2 cellular contexts compared by ENCODE assay signal in genomic region chr1:45479039-45479748, GRCh38.
TF ChIP-seq lines count a peak whose summit lies in the region.

No MANE protein-coding gene starts in this region.

TF ChIP-seq in liver, 16 proteins besides CTCF, POLR2A, EP300 and RAD21:
- peak in 1 of 2 donors; percentile 7 for TF ChIP-seq RXRA (IDR thresholded peaks at IDR 0.05)
- no peak for TF ChIP-seq ATF3 (IDR thresholded peaks at IDR 0.05)
TF ChIP-seq in liver: peak in this region for 1.

TF ChIP-seq in HepG2, 621 proteins besides CTCF, POLR2A, EP300 and RAD21:
- TF ChIP-seq ZNF33B (CRISPR knock-in tag; IDR thresholded peaks at IDR 0.05) (no peak), ZNF510 (CRISPR knock-in tag; IDR thresholded peaks at IDR 0.05; ENCODE audit: low read depth) (no peak), KDM6A (CRISPR knock-in tag; IDR thresholded peaks at IDR 0.05; ENCODE audit: low read depth) (no peak), RXRA (CRISPR knock-in tag; IDR thresholded peaks at IDR 0.05) (no peak), FOXP4 (CRISPR knock-in tag; IDR thresholded peaks at IDR 0.05) (no peak), ZFP90 (CRISPR knock-in tag; IDR thresholded peaks at IDR 0.05; ENCODE audit: borderline replicate concordance) (no peak), ZNF597 (CRISPR knock-in tag; IDR thresholded peaks at IDR 0.05) (no peak), ZNF431 (CRISPR knock-in tag; IDR thresholded peaks at IDR 0.05; ENCODE audit: borderline replicate concordance, low read depth) (no peak), ZNF484 (CRISPR knock-in tag; IDR thresholded peaks at IDR 0.05; ENCODE audit: borderline replicate concordance, low read depth) (no peak), PHB2 (IDR thresholded peaks at IDR 0.05; ENCODE audit: partially characterized antibody) (no peak)
